ENCODE assay signal across 1 cellular context in the genomic region with DNA sequence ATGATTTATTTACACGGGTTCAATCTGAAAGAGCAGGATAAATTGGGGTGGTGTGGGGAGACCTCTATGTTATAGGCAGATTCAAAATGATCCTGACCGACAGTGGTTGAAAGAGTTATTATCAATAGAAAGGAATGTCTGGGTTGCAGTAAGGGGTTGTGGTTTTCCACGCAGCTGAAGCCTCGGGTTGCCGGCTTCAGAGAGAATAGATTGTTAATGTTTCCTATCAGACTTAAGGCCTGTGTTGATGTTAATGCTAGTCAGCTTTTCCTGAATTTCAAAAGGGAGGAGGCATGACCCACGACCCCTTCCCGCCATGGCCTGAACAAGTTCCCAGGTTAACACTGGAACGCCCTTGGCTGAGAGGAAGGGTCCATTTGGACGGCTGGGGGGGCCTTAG.
TF ChIP-seq lines count a peak whose summit lies in the region.

No MANE protein-coding gene starts in this region.

TF ChIP-seq in IMR-90, 13 proteins besides CTCF, POLR2A, EP300 and RAD21:
- TF ChIP-seq CHD1 (IDR thresholded peaks at IDR 0.05; ENCODE audit: low read depth, low read length) (no peak), CEBPB (IDR thresholded peaks at IDR 0.05; ENCODE audit: low read depth, low read length) (no peak), RCOR1 (IDR thresholded peaks at IDR 0.05; ENCODE audit: insufficient replicate concordance, low read length) (no peak), NFE2L2 (IDR thresholded peaks at IDR 0.05; ENCODE audit: low read depth, low read length) (no peak), MAFK (IDR thresholded peaks at IDR 0.05; ENCODE audit: low read depth, low read length) (no peak), SMC3 (IDR thresholded peaks at IDR 0.05; ENCODE audit: low read depth, low read length) (no peak), RFX5 (IDR thresholded peaks at IDR 0.05; ENCODE audit: low read depth, low read length) (no peak), BHLHE40 (IDR thresholded peaks at IDR 0.05; ENCODE audit: low read depth, low read length) (no peak), MAZ (IDR thresholded peaks at IDR 0.05; ENCODE audit: borderline replicate concordance, low read depth, low read length) (no peak), MXI1 (IDR thresholded peaks at IDR 0.05; ENCODE audit: borderline replicate concordance, low read depth, low read length) (no peak), FOS (IDR thresholded peaks at IDR 0.05; ENCODE audit: low read depth, low read length) (no peak)
- TF ChIP-seq, protein P1, sequence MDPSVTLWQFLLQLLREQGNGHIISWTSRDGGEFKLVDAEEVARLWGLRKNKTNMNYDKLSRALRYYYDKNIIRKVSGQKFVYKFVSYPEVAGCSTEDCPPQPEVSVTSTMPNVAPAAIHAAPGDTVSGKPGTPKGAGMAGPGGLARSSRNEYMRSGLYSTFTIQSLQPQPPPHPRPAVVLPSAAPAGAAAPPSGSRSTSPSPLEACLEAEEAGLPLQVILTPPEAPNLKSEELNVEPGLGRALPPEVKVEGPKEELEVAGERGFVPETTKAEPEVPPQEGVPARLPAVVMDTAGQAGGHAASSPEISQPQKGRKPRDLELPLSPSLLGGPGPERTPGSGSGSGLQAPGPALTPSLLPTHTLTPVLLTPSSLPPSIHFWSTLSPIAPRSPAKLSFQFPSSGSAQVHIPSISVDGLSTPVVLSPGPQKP (IDR thresholded peaks at IDR 0.05; ENCODE audit: borderline replicate concordance, low read depth, low read length) = no peak
- TF ChIP-seq, protein P2, sequence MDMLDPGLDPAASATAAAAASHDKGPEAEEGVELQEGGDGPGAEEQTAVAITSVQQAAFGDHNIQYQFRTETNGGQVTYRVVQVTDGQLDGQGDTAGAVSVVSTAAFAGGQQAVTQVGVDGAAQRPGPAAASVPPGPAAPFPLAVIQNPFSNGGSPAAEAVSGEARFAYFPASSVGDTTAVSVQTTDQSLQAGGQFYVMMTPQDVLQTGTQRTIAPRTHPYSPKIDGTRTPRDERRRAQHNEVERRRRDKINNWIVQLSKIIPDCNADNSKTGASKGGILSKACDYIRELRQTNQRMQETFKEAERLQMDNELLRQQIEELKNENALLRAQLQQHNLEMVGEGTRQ (IDR thresholded peaks at IDR 0.05; ENCODE audit: low read depth, low read length) = no peak
